Comparison of ENCODE assay signal across 19 cellular contexts in genomic region chr3:187516446-187516845, GRCh38.
DNase-seq lines count a peak whose midpoint lies in the region; ATAC-seq, FAIRE-seq and TF ChIP-seq lines count a peak whose summit lies in the region.
"Had no signal": no experiment of that assay in that cellular context is flagged by ENCODE, and none has a peak within 500 bp of the region (broad histone marks: within the 10 kb centered on the region; RNA-seq: fewer than 3 reads in every experiment).

No MANE protein-coding gene starts in this region.

- ATAC-seq in HG02763 (IDR thresholded peaks at IDR 0.05; ENCODE audit: unreplicated experiment) (no peak), GM21360 (IDR thresholded peaks at IDR 0.05; ENCODE audit: unreplicated experiment) (no peak)
- ATAC-seq: K562 had no signal

- peaks cover 11% of the 10 kb centered on the region for H3K9me3 Mint-ChIP-seq in osteocyte (ENCODE audit: unreplicated experiment)
- H3K9me3 Mint-ChIP-seq in glutamatergic neuron (ENCODE audit: unreplicated experiment), result no peaks in the 10 kb centered on the region

- no peaks in the 10 kb centered on the region for H3K27me3 ChIP-seq in H1 (replicated peaks in 1 of 4; ENCODE audit: control insufficient read depth in 3 of 4, extremely low read depth in 1 of 4, insufficient read depth in 3 of 4, low read length in 3 of 4)
- H3K27me3 ChIP-seq: BLaER1 treated with 17β-estradiol and CSF1 and Interleukin-3, amounts not matched to agents 10 nM and 100 nM had no signal

- peak overlapping the region; percentile 37 for H3K9ac ChIP-seq in SK-N-MC (ENCODE audit: insufficient read length)
- no peak overlapping the region for H3K9ac ChIP-seq in H1 (replicated peaks in 1 of 4; ENCODE audit: extremely low read depth in 1 of 4, low read depth in 3 of 4, low read length in 3 of 4)
- H3K9ac ChIP-seq: BLaER1 treated with 17β-estradiol and CSF1 and Interleukin-3, amounts not matched to agents 10 nM and 100 nM had no signal

- H3K36me3 ChIP-seq in SK-N-MC (ENCODE audit: insufficient read depth, low read length) (no peaks in the 10 kb centered on the region), H1 (ENCODE audit: control insufficient read depth in 2 of 4, insufficient read depth in 4 of 4, low read length in 3 of 4) (peaks cover 0 to 13% (median 2%) of the 10 kb centered on the region in 4 experiments; a peak in 3 of 8 replicates)
- H3K36me3 ChIP-seq: BLaER1 treated with 17β-estradiol and CSF1 and Interleukin-3, amounts not matched to agents 10 nM and 100 nM had no signal

- H4K91ac ChIP-seq in H1 (replicated peaks; ENCODE audit: insufficient read length, low read length), result no peak overlapping the region

- CTCF ChIA-PET in H1 (lab: Charles Lee; ENCODE audit: partially characterized antibody), result no interaction called here

- no peak overlapping the region for H3K56ac ChIP-seq in H1 (replicated peaks; ENCODE audit: insufficient read length, low read depth, low read length)

- H4K20me1 ChIP-seq in H1 (replicated peaks in 1 of 2; ENCODE audit: control insufficient read depth in 1 of 2, insufficient read depth in 2 of 2, low read length in 2 of 2), result no peaks in the 10 kb centered on the region
- H4K20me1 ChIP-seq: BLaER1 treated with 17β-estradiol and CSF1 and Interleukin-3, amounts not matched to agents 10 nM and 100 nM had no signal

- FAIRE-seq in H1 (lab: Jason Lieb, UNC), result no peak
- FAIRE-seq: G401.6, GM12892, K562 had no signal

- TF ChIP-seq EP300 in H1 (IDR thresholded peaks at IDR 0.05; ENCODE audit: borderline replicate concordance in 1 of 2, low read depth in 2 of 2, low read length in 2 of 2), result no peak

- H3K27ac Mint-ChIP-seq in osteocyte (ENCODE audit: unreplicated experiment) (peak overlapping the region; percentile 74), glutamatergic neuron (ENCODE audit: unreplicated experiment) (no peak overlapping the region)
- H3K27ac Mint-ChIP-seq: CD4-positive, alpha-beta T cell had no signal

- H3K23me2 ChIP-seq in H1 (ENCODE audit: low read depth, low read length), result no peaks in the 10 kb centered on the region; the same call in none of the 2 replicates

- H3K79me1 ChIP-seq in H1 (ENCODE audit: low read depth, low read length), result no peaks in the 10 kb centered on the region

- DNase-seq in EH (ENCODE audit: low read depth) (peak; percentile 25), SK-N-MC (ENCODE audit: low read depth, low spot score) (no peak), H1 (ENCODE audit: low read depth in 1 of 2, low spot score in 2 of 2) (no peak), osteocyte (ENCODE audit: extremely low spot score, unreplicated experiment) (no peak), glutamatergic neuron (no peak)
- DNase-seq: 8988T; Calu3; CD4-positive, alpha-beta T cell; DMS79; EL; H7; Karpas-422 had no signal

- no peak overlapping the region for H3K4me2 ChIP-seq in H1 (ENCODE audit: insufficient read depth in 1 of 2, low read depth in 2 of 2, low read length in 2 of 2)
- H3K4me2 ChIP-seq: BLaER1 treated with 17β-estradiol and CSF1 and Interleukin-3, amounts not matched to agents 10 nM and 100 nM had no signal

- H3K4me1 Mint-ChIP-seq in osteocyte (ENCODE audit: unreplicated experiment) (peaks cover 54% of the 10 kb centered on the region), glutamatergic neuron (ENCODE audit: low read depth, unreplicated experiment) (no peaks in the 10 kb centered on the region)

- H3K4me3 Mint-ChIP-seq in osteocyte (ENCODE audit: unreplicated experiment) (no peak overlapping the region), glutamatergic neuron (ENCODE audit: unreplicated experiment) (no peak overlapping the region)
- H3K4me3 Mint-ChIP-seq: CD4-positive, alpha-beta T cell had no signal

- H3K27ac ChIP-seq in SK-N-MC, result peak overlapping the region; percentile 82
- H3K27ac ChIP-seq in H1 (ENCODE audit: low read depth, low read length), result no peak overlapping the region
- H3K27ac ChIP-seq: BLaER1 treated with 17β-estradiol and CSF1 and Interleukin-3, amounts not matched to agents 10 nM and 100 nM; HL-60 had no signal

- no peak overlapping the region for H3K23ac ChIP-seq in H1 (ENCODE audit: insufficient read length)

- H4K8ac ChIP-seq in H1 (ENCODE audit: extremely low read depth, insufficient read depth, low read length), result no peak overlapping the region

- no peak overlapping the region for H2AFZ ChIP-seq in H1 (ENCODE audit: low read length)

- H2BK12ac ChIP-seq in H1 (ENCODE audit: low read depth, low read length), result peak overlapping the region; percentile 100; the same call in 1 of the 2 replicates

- POLR2A ChIA-PET in H1 (lab: Charles Lee; ENCODE audit: partially characterized antibody), result no interaction called here

- H2BK15ac ChIP-seq in H1 (ENCODE audit: low read length), result no peak overlapping the region

- TF ChIP-seq POLR2A in H1 (IDR thresholded peaks at IDR 0.05; ENCODE audit: control extremely low read depth in 1 of 2, low read depth in 2 of 2, low read length in 2 of 2), result no peak

- H3K18ac ChIP-seq in H1 (ENCODE audit: extremely low read depth, low read length), result no peak overlapping the region

- peaks cover 2 to 16% (median 9%) of the 10 kb centered on the region in 4 experiments; a peak in 4 of 7 replicates for H3K4me1 ChIP-seq in H1 (replicated peaks in 1 of 4; ENCODE audit: control insufficient read depth in 3 of 4, insufficient read depth in 4 of 4, low read length in 3 of 4)

- H2BK20ac ChIP-seq in H1 (ENCODE audit: low read length), result no peak overlapping the region

- 90% methylated on average over 2 of the region's 2 CpGs; no CpG with 5 or more reads in 1 of the 2 experiments for WGBS in H1 (ENCODE audit: extremely low coverage in 1 of 2, insufficient coverage in 1 of 2, insufficient read length in 1 of 2, insufficient replicate concordance in 2 of 2, low coverage in 1 of 2, low lambda C conversion rate in 2 of 2, missing lambda C conversion rate in 1 of 2), 2 experiments

- TF ChIP-seq CTCF in H1 (IDR thresholded peaks at IDR 0.05; ENCODE audit: control extremely low read depth in 1 of 3, insufficient read depth in 1 of 3, low read depth in 1 of 3, low read length in 3 of 3), result no peak
- TF ChIP-seq CTCF in osteocyte (IDR thresholded peaks at IDR 0.05), result no peak
- no peak for TF ChIP-seq CTCF in glutamatergic neuron (IDR thresholded peaks at IDR 0.05; ENCODE audit: partially characterized antibody, unreplicated experiment)

- no peak for TF ChIP-seq RAD21 in H1 (IDR thresholded peaks at IDR 0.05 in 1 of 2, conservative IDR thresholded peaks at IDR 0.05 in 1 of 2; ENCODE audit: low read depth in 2 of 2, low read length in 2 of 2)

- H2AK5ac ChIP-seq in H1 (ENCODE audit: low read depth, low read length), result no peak overlapping the region; the same call in 1 of the 2 replicates

- no peak overlapping the region for H3K14ac ChIP-seq in H1 (ENCODE audit: insufficient read length)

- H3K36me3 Mint-ChIP-seq in osteocyte (ENCODE audit: unreplicated experiment) (no peaks in the 10 kb centered on the region), glutamatergic neuron (ENCODE audit: unreplicated experiment) (no peaks in the 10 kb centered on the region)

- no peaks in the 10 kb centered on the region for H3K27me3 Mint-ChIP-seq in osteocyte (ENCODE audit: unreplicated experiment)
- peaks cover 2% of the 10 kb centered on the region for H3K27me3 Mint-ChIP-seq in glutamatergic neuron (ENCODE audit: unreplicated experiment)
- H3K27me3 Mint-ChIP-seq: CD4-positive, alpha-beta T cell had no signal

- H3K4me3 ChIP-seq in SK-N-MC (no peak overlapping the region), H1 (ENCODE audit: extremely low read depth in 1 of 4, insufficient read depth in 2 of 4, low read depth in 3 of 4, low read length in 4 of 4) (no peak overlapping the region)
- H3K4me3 ChIP-seq: BLaER1 treated with 17β-estradiol and CSF1 and Interleukin-3, amounts not matched to agents 10 nM and 100 nM; K562 had no signal

- no peak overlapping the region; the same call in 1 of the 2 replicates for H2BK5ac ChIP-seq in H1 (ENCODE audit: low read depth, low read length)

- H3K9me3 ChIP-seq in SK-N-MC (ENCODE audit: low read depth, low read length) (0 out of 2 replicates have a peak, but pooled peaks cover 3% of the 10 kb centered on the region), H1 (ENCODE audit: insufficient read depth in 2 of 2, low read depth in 1 of 2, low read length in 1 of 2) (peaks cover 15 to 21% of the 10 kb centered on the region in 2 experiments)

- H2BK120ac ChIP-seq in H1 (replicated peaks; ENCODE audit: low read depth, low read length), result no peak overlapping the region

- no peak overlapping the region for H3K4ac ChIP-seq in H1 (replicated peaks; ENCODE audit: insufficient read length, low read depth, low read length)

- H4K5ac ChIP-seq in H1 (ENCODE audit: insufficient read length, low read depth, low read length), result no peak overlapping the region

- no peaks in the 10 kb centered on the region for H3K79me2 ChIP-seq in H1 (ENCODE audit: control insufficient read depth in 1 of 2, insufficient read depth in 2 of 2, low read length in 2 of 2)

TF ChIP-seq in H1, 55 proteins besides CTCF, POLR2A, EP300 and RAD21:
- TF ChIP-seq GTF2F1 (IDR thresholded peaks at IDR 0.05; ENCODE audit: borderline replicate concordance, low read depth, low read length) (no peak), POLR2AphosphoS5 (IDR thresholded peaks at IDR 0.05; ENCODE audit: low read depth, low read length) (no peak), EZH2 (IDR thresholded peaks at IDR 0.05; ENCODE audit: low read depth, low read length, severe bottlenecking) (no peak), GABPA (IDR thresholded peaks at IDR 0.05; ENCODE audit: borderline replicate concordance, insufficient read depth, low read length) (no peak), SP4 (IDR thresholded peaks at IDR 0.05; ENCODE audit: low read length) (no peak), RXRA (IDR thresholded peaks at IDR 0.05; ENCODE audit: insufficient read depth, low read depth, low read length) (no peak), RBBP5 (IDR thresholded peaks at IDR 0.05; ENCODE audit: borderline replicate concordance, low read depth, low read length) (no peak), ASH2L (IDR thresholded peaks at IDR 0.05; ENCODE audit: low read length) (no peak), MAFK (IDR thresholded peaks at IDR 0.05; ENCODE audit: low read depth, low read length) (no peak), RNF2 (IDR thresholded peaks at IDR 0.05; ENCODE audit: borderline replicate concordance, low read depth, low read length, missing control alignments, poor library complexity, severe bottlenecking) (no peak), KDM5A (IDR thresholded peaks at IDR 0.05; ENCODE audit: low read length) (no peak), SUZ12 (IDR thresholded peaks at IDR 0.05; ENCODE audit: low read length) (no peak), CBX8 (IDR thresholded peaks at IDR 0.05; ENCODE audit: borderline replicate concordance, low read depth, low read length) (no peak), JUND (IDR thresholded peaks at IDR 0.05; ENCODE audit: low read length) (no peak), CBX5 (IDR thresholded peaks at IDR 0.05; ENCODE audit: low read depth, low read length) (no peak), TEAD4 (IDR thresholded peaks at IDR 0.05; ENCODE audit: low read depth, low read length) (no peak), JUN (IDR thresholded peaks at IDR 0.05; ENCODE audit: low read depth, low read length) (no peak)
